8 cellular contexts compared by ENCODE assay signal in genomic region chr4:108651068-108651794, GRCh38. TPM values are rescaled to one million over a fixed set of nuclear protein-coding genes. Genes with fewer than 3 reads are reported as not detected.
A peak's percentile ranks its signal among the peaks of the same experiment; 100 is the strongest.
DNase-seq lines count a peak whose midpoint lies in the region; ATAC-seq and TF ChIP-seq lines count a peak whose summit lies in the region.

No MANE protein-coding gene starts in this region.

- peak overlapping the region; percentile 95 for H3K27ac Mint-ChIP-seq in stimulated activated memory B cell treated with anti-CD40 and anti-IgM and Interleukin-4, amounts not matched to agents 10 μg/mL and 1 μg/mL and 100 μg/mL, for 72 hours

- peak overlapping the region; percentile 91 for H3K9ac ChIP-seq in Loucy (ENCODE audit: low read depth, low read length, poor library complexity, severe bottlenecking)

- no peak for ATAC-seq in activated T-cell treated with anti-CD3 and anti-CD28 coated beads, Interleukin-2, amount 50 U/mL, for 4 hours
- no peak for ATAC-seq in stimulated activated memory B cell treated with anti-CD40 and anti-IgM and Interleukin-4, amounts not matched to agents 10 μg/mL and 1 μg/mL and 100 μg/mL, for 72 hours

- H3K9me3 Mint-ChIP-seq in activated T-cell treated with anti-CD3 and anti-CD28 coated beads, Interleukin-2, amount 50 U/mL, for 4 hours = no peaks in the 10 kb centered on the region
- no peaks in the 10 kb centered on the region for H3K9me3 Mint-ChIP-seq in stimulated activated memory B cell treated with anti-CD40 and anti-IgM and Interleukin-4, amounts not matched to agents 10 μg/mL and 1 μg/mL and 100 μg/mL, for 72 hours

- H3K9me3 ChIP-seq in Loucy (ENCODE audit: insufficient read depth, low read depth, low read length) = no peaks in the 10 kb centered on the region
- no peaks in the 10 kb centered on the region for H3K9me3 ChIP-seq in ascending aorta

- peaks cover 27% of the 10 kb centered on the region for H3K4me1 ChIP-seq in Loucy (ENCODE audit: insufficient read depth, low read length, poor library complexity, severe bottlenecking)
- H3K4me1 ChIP-seq in ascending aorta = peaks cover 0 to 9% of the 10 kb centered on the region in 2 donors

- 0 out of 2 replicates have a peak, but pooled peaks cover 3% of the 10 kb centered on the region for H3K36me3 ChIP-seq in Loucy (ENCODE audit: insufficient read depth, low read length)
- peaks cover 0 to 4% of the 10 kb centered on the region in 2 donors for H3K36me3 ChIP-seq in ascending aorta

- no peaks in the 10 kb centered on the region for H3K27me3 ChIP-seq in Loucy (ENCODE audit: insufficient read depth, low read length, poor library complexity, severe bottlenecking)
- no peaks in the 10 kb centered on the region for H3K27me3 ChIP-seq in ascending aorta

- H3K36me3 Mint-ChIP-seq in activated T-cell treated with anti-CD3 and anti-CD28 coated beads, Interleukin-2, amount 50 U/mL, for 4 hours (ENCODE audit: insufficient read depth) = peaks cover 21% of the 10 kb centered on the region
- peaks cover 17% of the 10 kb centered on the region for H3K36me3 Mint-ChIP-seq in stimulated activated memory B cell treated with anti-CD40 and anti-IgM and Interleukin-4, amounts not matched to agents 10 μg/mL and 1 μg/mL and 100 μg/mL, for 72 hours

- H3K4me1 Mint-ChIP-seq in activated T-cell treated with anti-CD3 and anti-CD28 coated beads, Interleukin-2, amount 50 U/mL, for 4 hours (ENCODE audit: low read depth) = peaks cover 42% of the 10 kb centered on the region
- H3K4me1 Mint-ChIP-seq in stimulated activated memory B cell treated with anti-CD40 and anti-IgM and Interleukin-4, amounts not matched to agents 10 μg/mL and 1 μg/mL and 100 μg/mL, for 72 hours = peaks cover 32% of the 10 kb centered on the region

- no peak for DNase-seq in activated T-cell treated with anti-CD3 and anti-CD28 coated beads, Interleukin-2, amount 50 U/mL, for 4 hours
- DNase-seq in activated T-cell treated with anti-CD3 and anti-CD28 coated beads for 4 hours = no peak
- DNase-seq in ascending aorta (ENCODE audit: low spot score in 2 of 2) = no peak
- peak; percentile 18 for DNase-seq in iPS-NIHi7 (ENCODE audit: extremely low spot score)
- DNase-seq in Ammon's horn (ENCODE audit: low spot score) = no peak
- no peak for DNase-seq in posterior cingulate gyrus

- H3K4me2 ChIP-seq in Loucy (ENCODE audit: low read depth, low read length, poor library complexity, severe bottlenecking) = peak overlapping the region; percentile 87

- intact Hi-C loops in ascending aorta (cut with DNase I) = loop anchor here (2.0 to 10.0 kb wide), 3 partner anchors 486 to 1166 kb away; partner anchors contain the start of genes CASP6, GAR1 and LEF1
- intact Hi-C loops in posterior cingulate gyrus (cut with DNase I) = no loop called here

- H3K27ac ChIP-seq in ascending aorta = peak overlapping the region; percentile 81 to 82

- H3K4me3 Mint-ChIP-seq in activated T-cell treated with anti-CD3 and anti-CD28 coated beads, Interleukin-2, amount 50 U/mL, for 4 hours = peak overlapping the region; percentile 98
- H3K4me3 Mint-ChIP-seq in stimulated activated memory B cell treated with anti-CD40 and anti-IgM and Interleukin-4, amounts not matched to agents 10 μg/mL and 1 μg/mL and 100 μg/mL, for 72 hours = peak overlapping the region; percentile 79

- H3K4me3 ChIP-seq in Loucy (ENCODE audit: low read length, poor library complexity, severe bottlenecking) = peak overlapping the region; percentile 88
- peak overlapping the region; percentile 52 to 95 for H3K4me3 ChIP-seq in ascending aorta

- TF ChIP-seq CTCF in Loucy (conservative IDR thresholded peaks at IDR 0.05; ENCODE audit: low read length) = no peak
- no peak for TF ChIP-seq CTCF in ascending aorta (IDR thresholded peaks at IDR 0.05)

- no peaks in the 10 kb centered on the region for H3K9me2 ChIP-seq in Loucy (replicated peaks; ENCODE audit: low read depth, low read length)

- peak overlapping the region; percentile 98 for H2AFZ ChIP-seq in Loucy (ENCODE audit: low read length)

- no peaks in the 10 kb centered on the region for H3K27me3 Mint-ChIP-seq in activated T-cell treated with anti-CD3 and anti-CD28 coated beads, Interleukin-2, amount 50 U/mL, for 4 hours (ENCODE audit: low read depth)
- H3K27me3 Mint-ChIP-seq in stimulated activated memory B cell treated with anti-CD40 and anti-IgM and Interleukin-4, amounts not matched to agents 10 μg/mL and 1 μg/mL and 100 μg/mL, for 72 hours = no peaks in the 10 kb centered on the region

- H3K79me2 ChIP-seq in Loucy (ENCODE audit: insufficient read depth, low read length) = peaks cover 45% of the 10 kb centered on the region

- peaks cover 22% of the 10 kb centered on the region for H4K20me1 ChIP-seq in Loucy (ENCODE audit: insufficient read depth, low read length, poor library complexity, severe bottlenecking)

- H3F3A ChIP-seq in Loucy (ENCODE audit: low read depth) = 0 out of 2 replicates have a peak, but pooled peaks cover 4% of the 10 kb centered on the region

RNA-seq across cellular contexts. Expression of gene OSTC, which starts 0.8 kb away (rescaled TPM):
- total RNA-seq in activated T-cell treated with anti-CD3 and anti-CD28 coated beads, Interleukin-2, amount 50 U/mL, for 4 hours = 100 to 1,000 TPM; 101 to 105 (median 103) TPM
- total RNA-seq in ascending aorta = 50.4 TPM

RNA-seq across cellular contexts. Expression of gene RPL34, which starts 30.9 kb away (rescaled TPM):
- total RNA-seq in activated T-cell treated with anti-CD3 and anti-CD28 coated beads, Interleukin-2, amount 50 U/mL, for 4 hours = 1,000 to 10,000 TPM; 1,718 to 1,800 (median 1,758) TPM
- 571 TPM for total RNA-seq in ascending aorta
